Comparison of ENCODE assay signal across 8 cellular contexts in the genomic region with DNA sequence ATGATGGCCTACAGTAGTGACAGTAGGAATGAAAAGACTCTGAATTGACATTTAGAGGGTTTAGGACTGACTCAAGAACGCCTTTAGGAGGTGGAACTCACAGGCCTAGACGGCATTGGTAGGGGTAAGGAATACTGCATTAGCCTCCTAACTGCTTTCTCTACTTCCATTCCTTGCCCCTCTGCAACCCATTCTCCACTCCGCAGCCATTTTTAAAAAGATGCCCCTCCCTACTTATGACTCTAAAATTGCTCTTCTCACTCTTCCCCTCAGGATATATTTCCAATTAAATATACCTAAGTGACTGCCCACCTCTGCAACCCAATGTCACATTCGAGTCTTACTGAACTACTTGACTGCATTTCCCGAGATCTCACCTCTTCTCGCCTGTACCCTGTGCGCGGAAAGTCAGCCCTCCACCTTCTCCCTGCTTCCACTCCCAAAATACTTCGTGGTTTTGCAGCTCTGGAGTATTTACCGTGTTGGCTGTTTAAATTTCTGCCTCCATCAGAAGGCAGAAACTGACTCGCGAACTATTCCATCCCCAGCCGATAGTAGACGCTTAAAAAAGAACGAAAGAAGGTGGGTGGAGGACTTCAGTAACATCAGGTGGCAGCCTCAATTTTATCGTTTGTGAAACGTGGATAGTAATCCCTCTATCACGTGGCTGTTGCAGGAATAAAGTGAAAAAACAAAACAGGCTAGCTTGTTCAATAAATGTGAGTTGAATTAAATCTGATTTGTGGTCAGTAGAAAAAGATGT. TPM values are rescaled to one million over a fixed set of nuclear protein-coding genes. Genes with fewer than 3 reads are reported as not detected.
DNase-seq lines count a peak whose midpoint lies in the region; ATAC-seq and TF ChIP-seq lines count a peak whose summit lies in the region.

No MANE protein-coding gene starts in this region.

- ATAC-seq in HG03457 (IDR thresholded peaks at IDR 0.05; ENCODE audit: unreplicated experiment), result no peak

- TF ChIP-seq CTCF in adrenal gland (IDR thresholded peaks at IDR 0.05), result peak in 1 of 6 experiments; percentile 13

- DNase-seq in NCI-H510A treated with DMSO at 0.1 percent for 48 hours (lab: John Stamatoyannopoulos, UW), result peak; percentile 29
- DNase-seq in NCI-H510A (lab: John Stamatoyannopoulos, UW), result no peak
- peak; percentile 66 to 74 for DNase-seq in NCI-H526 (lab: John Stamatoyannopoulos, UW)
- peak in 1 of 7 donors; percentile 10 for DNase-seq in adrenal gland
- DNase-seq in posterior cingulate gyrus, result no peak

- H3K4me1 ChIP-seq in adrenal gland (replicated peaks in 1 of 2), result peaks cover 11 to 39% of the 10 kb centered on the region in 2 donors
- H3K4me1 ChIP-seq in iPS-15b (ENCODE audit: control insufficient read depth, insufficient read depth, low read length), result peaks cover 5% of the 10 kb centered on the region

- peak overlapping the region; percentile 95 for H3K9ac ChIP-seq in iPS-15b (ENCODE audit: low read depth, low read length)

- 7 to 9% (median 8%) methylated on average over 18 of the region's 18 CpGs for WGBS in adrenal gland, 4 donors

- no peaks in the 10 kb centered on the region for H3K36me3 ChIP-seq in adrenal gland (replicated peaks in 1 of 2)
- peaks cover 4% of the 10 kb centered on the region for H3K36me3 ChIP-seq in iPS-15b (ENCODE audit: control insufficient read depth, insufficient read depth, low read length)

- intact Hi-C loops in adrenal gland (cut with DNase I), result no loop called here
- intact Hi-C loops in posterior cingulate gyrus (cut with DNase I), result loop anchor here (10.0 kb wide), 2 partner anchors 64 to 346 kb away; partner anchors contain the start of genes CLDN19 and FOXJ3

- H3K4me3 ChIP-seq in adrenal gland, result peak overlapping the region in 3 of 4 donors; percentile 30 to 95 (median 84)
- H3K4me3 ChIP-seq in iPS-15b (ENCODE audit: low read depth, low read length), result peak overlapping the region; percentile 93
- H3K4me3 ChIP-seq in skin epidermis, result peak overlapping the region; percentile 64 to 98 (median 90)

- H3K27me3 ChIP-seq in adrenal gland (no peaks in the 10 kb centered on the region), iPS-15b (ENCODE audit: control insufficient read depth, insufficient read depth, low read length) (no peaks in the 10 kb centered on the region)

- no peak for TF ChIP-seq POLR2A in adrenal gland (IDR thresholded peaks at IDR 0.05)

- H3K27ac ChIP-seq in adrenal gland, result peak overlapping the region; percentile 68 to 99 (median 88)
- H3K27ac ChIP-seq in skin epidermis, result peak overlapping the region; percentile 74 to 100 (median 93)

- H3K9me3 ChIP-seq in adrenal gland (replicated peaks in 1 of 3) (no peaks in the 10 kb centered on the region), iPS-15b (ENCODE audit: control insufficient read depth, insufficient read depth, low read length) (no peaks in the 10 kb centered on the region)

RNA-seq across cellular contexts. Expression of gene YBX1, which starts 1.1 kb away (rescaled TPM):
- total RNA-seq in adrenal gland, result 100 to 1,000 TPM; 281 to 430 (median 338) TPM
- polyA plus RNA-seq in adrenal gland, result 100 to 1,000 TPM; 285 to 995 (median 300) TPM

RNA-seq across cellular contexts. Expression of gene PPIH, which starts 22.9 kb away (rescaled TPM):
- 10 to 100 TPM; 17.5 to 36.1 (median 26.8) TPM for total RNA-seq in adrenal gland
- 10 to 100 TPM; 19.6 to 41.7 (median 39.3) TPM for polyA plus RNA-seq in adrenal gland

RNA-seq across cellular contexts. Expression of gene CLDN19, which starts 58.9 kb away (rescaled TPM):
- total RNA-seq in adrenal gland, result under 1 TPM in 1 of 8 donors, not detected in 7; 0.91 TPM
- polyA plus RNA-seq in adrenal gland, result under 1 TPM in 1 of 3 donors, not detected in 2; 0.20 TPM

Comparison
In these comparisons a context has a peak if more than half of its experiments do, and no peak if none do; other contexts are left out.
1. DNase-seq: peak in NCI-H510A treated with DMSO at 0.1 percent for 48 hours (single experiment) and NCI-H526 (2 of 2); none in NCI-H510A (single experiment) and posterior cingulate gyrus (0 of 10).
2. Peak in every context shown above with its lines, with median percentiles within 50 percentile points of each other: H3K4me3 ChIP-seq.